In the genomic region with DNA sequence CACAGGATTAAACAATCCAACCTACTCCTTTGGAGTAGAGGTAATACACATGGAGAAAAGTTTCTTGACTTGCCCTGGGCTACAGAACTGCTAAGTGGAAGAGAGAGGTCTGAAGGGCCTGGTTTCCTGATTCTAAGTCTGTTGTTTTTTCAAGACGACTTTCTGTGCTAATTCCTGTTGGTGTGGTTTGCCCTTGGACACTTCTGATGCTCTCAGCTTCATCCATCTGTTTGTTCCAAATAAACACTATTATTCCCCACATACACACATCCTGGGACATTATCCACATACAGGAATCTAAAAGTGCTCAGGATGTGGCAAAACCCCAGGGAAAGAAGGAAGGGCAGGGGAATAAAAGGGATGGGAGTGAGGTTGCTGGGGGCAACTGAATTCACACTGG, we compare ENCODE assay signal across 8 cellular contexts.
DNase-seq lines count a peak whose midpoint lies in the region; TF ChIP-seq lines count a peak whose summit lies in the region.

No MANE protein-coding gene starts in this region.

- no peak overlapping the region for H3K9ac ChIP-seq in subcutaneous abdominal adipose tissue (ENCODE audit: low read length in 5 of 5)

- peak overlapping the region in 4 of 5 donors; percentile 0 to 81 (median 42) for H3K27ac ChIP-seq in adrenal gland
- peak overlapping the region; percentile 15 for H3K27ac ChIP-seq in subcutaneous abdominal adipose tissue (ENCODE audit: low read depth, low read length)

- intact Hi-C loops in adrenal gland (cut with DNase I) = no loop called here

- H3K27me3 ChIP-seq in adrenal gland = no peaks in the 10 kb centered on the region
- H3K27me3 ChIP-seq in subcutaneous abdominal adipose tissue (ENCODE audit: control insufficient read depth in 5 of 5, insufficient read depth in 4 of 5, low read length in 5 of 5) = no peaks in the 10 kb centered on the region

- no peak for TF ChIP-seq POLR2A in adrenal gland (IDR thresholded peaks at IDR 0.05)

- H3K36me3 ChIP-seq in adrenal gland (replicated peaks in 1 of 2) (no peaks in the 10 kb centered on the region), subcutaneous abdominal adipose tissue (ENCODE audit: control insufficient read depth in 5 of 5, insufficient read depth in 5 of 5, low read length in 5 of 5) (no peaks in the 10 kb centered on the region)

- peak; percentile 30 for DNase-seq in NCI-H146 treated with DMSO at 0.1 percent for 48 hours (lab: John Stamatoyannopoulos, UW; ENCODE audit: unreplicated experiment)
- no peak for DNase-seq in NCI-H146 (lab: John Stamatoyannopoulos, UW)
- DNase-seq in adrenal gland = no peak
- peak; percentile 70 for DNase-seq in iris pigment epithelial cell (ENCODE audit: low read depth)
- no peak for DNase-seq in GM03348 (ENCODE audit: low spot score)
- DNase-seq in NCI-H345 treated with DMSO at 0.1 percent for 48 hours (lab: John Stamatoyannopoulos, UW; ENCODE audit: unreplicated experiment) = no peak
- DNase-seq in NCI-H1436 (lab: John Stamatoyannopoulos, UW) = no peak

- peaks cover 6 to 16% of the 10 kb centered on the region in 2 donors for H3K4me1 ChIP-seq in adrenal gland (replicated peaks in 1 of 2)
- H3K4me1 ChIP-seq in subcutaneous abdominal adipose tissue (ENCODE audit: control insufficient read depth in 5 of 5, insufficient read depth in 5 of 5, low read length in 5 of 5) = peaks cover 2 to 40% (median 30%) of the 10 kb centered on the region in 5 donors

- no peak overlapping the region for H3K4me3 ChIP-seq in adrenal gland
- no peak overlapping the region for H3K4me3 ChIP-seq in subcutaneous abdominal adipose tissue (ENCODE audit: low read depth in 1 of 5, low read length in 5 of 5)

- 47 to 65% (median 54%) methylated on average over 1 of the region's 1 CpG for WGBS in adrenal gland, 4 donors

- TF ChIP-seq CTCF in adrenal gland (IDR thresholded peaks at IDR 0.05) = no peak

- no peaks in the 10 kb centered on the region for H3K9me3 ChIP-seq in adrenal gland (replicated peaks in 1 of 3)
- H3K9me3 ChIP-seq in subcutaneous abdominal adipose tissue (ENCODE audit: control insufficient read depth in 5 of 5, low read length in 5 of 5) = no peaks in the 10 kb centered on the region

Comparison
In these comparisons a context has a peak if more than half of its experiments do, and no peak if none do; other contexts are left out.
1. DNase-seq: peak in NCI-H146 treated with DMSO at 0.1 percent for 48 hours (single experiment) and iris pigment epithelial cell (single experiment); none in NCI-H146 (single experiment), adrenal gland (0 of 7), GM03348 (single experiment), NCI-H345 treated with DMSO at 0.1 percent for 48 hours (single experiment) and NCI-H1436 (single experiment).